8 cellular contexts compared by ENCODE assay signal in genomic region chr9:97803167-97804058, GRCh38. TPM values are rescaled to one million over a fixed set of nuclear protein-coding genes. Genes with fewer than 3 reads are reported as not detected.
DNase-seq lines count a peak whose midpoint lies in the region; ATAC-seq and TF ChIP-seq lines count a peak whose summit lies in the region.

No MANE protein-coding gene starts in this region.

- H3K9ac ChIP-seq in HUES48 (ENCODE audit: low read depth, low read length) (peak overlapping the region; percentile 49; the same call in 1 of the 2 replicates), neuronal stem cell (ENCODE audit: low read depth, low read length, poor library complexity) (peak overlapping the region; percentile 93), subcutaneous abdominal adipose tissue (ENCODE audit: low read length in 5 of 5) (peak overlapping the region in 1 of 5 donors; percentile 50)

- H3K4me1 Mint-ChIP-seq in CD8-positive, alpha-beta T cell (ENCODE audit: low read depth), result peaks cover 5% of the 10 kb centered on the region

- peak overlapping the region; percentile 100 for H2AFZ ChIP-seq in neuronal stem cell (ENCODE audit: low read length)

- no peak for TF ChIP-seq CTCF in CD8-positive, alpha-beta T cell (IDR thresholded peaks at IDR 0.05)

- intact Hi-C loops in CD8-positive, alpha-beta T cell (cut with DNase I, micrococcal nuclease), result loop anchor here (1.0 to 5.0 kb wide), 11 partner anchors 47 to 994 kb away; partner anchors contain the start of genes NCBP1 (in 2 of the 2), TBC1D2 (in 2 of the 2), TSTD2 (in 2 of the 2) and XPA (in 2 of the 2)

- peak overlapping the region; percentile 77 for H2BK15ac ChIP-seq in neuronal stem cell (ENCODE audit: low read length)

- H3K9me3 ChIP-seq in CD8-positive, alpha-beta T cell (ENCODE audit: low read length), result no peaks in the 10 kb centered on the region
- H3K9me3 ChIP-seq in HUES48 (ENCODE audit: control insufficient read depth, insufficient read depth, low read length), result no peaks in the 10 kb centered on the region
- H3K9me3 ChIP-seq in neuronal stem cell (replicated peaks in 1 of 2; ENCODE audit: control insufficient read depth in 2 of 2, insufficient read depth in 1 of 2, low read depth in 1 of 2, low read length in 2 of 2), result no peaks in the 10 kb centered on the region
- no peaks in the 10 kb centered on the region for H3K9me3 ChIP-seq in subcutaneous abdominal adipose tissue (ENCODE audit: control insufficient read depth in 5 of 5, low read length in 5 of 5)

- no peak overlapping the region for H4K91ac ChIP-seq in neuronal stem cell (ENCODE audit: low read depth, low read length, poor library complexity)

- WGBS in neuronal stem cell (ENCODE audit: extremely low coverage in 2 of 2, insufficient read length in 2 of 2, insufficient replicate concordance in 1 of 2), 2 donors, result 100% methylated on average over 3 of the region's 75 CpGs; no CpG with 5 or more reads in 1 of the 2 donors

- H4K8ac ChIP-seq in neuronal stem cell (ENCODE audit: low read depth, low read length), result no peak overlapping the region

- CTCF ChIA-PET in CD8-positive, alpha-beta T cell (lab: Charles Lee), result no interaction called here

- peak overlapping the region; percentile 56 for H3K4me3 ChIP-seq in CD8-positive, alpha-beta T cell (ENCODE audit: low read depth, low read length)
- H3K4me3 ChIP-seq in HUES48 (ENCODE audit: low read depth, low read length) (peak overlapping the region; percentile 75), neuronal stem cell (ENCODE audit: low read length in 2 of 2) (peak overlapping the region; percentile 52 to 88), subcutaneous abdominal adipose tissue (ENCODE audit: low read depth in 1 of 5, low read length in 5 of 5) (peak overlapping the region; percentile 48 to 64 (median 58))

- H2BK12ac ChIP-seq in neuronal stem cell (ENCODE audit: low read length), result no peak overlapping the region

- H3K27me3 ChIP-seq in CD8-positive, alpha-beta T cell (ENCODE audit: insufficient read depth, low read length), result peaks cover 5% of the 10 kb centered on the region
- H3K27me3 ChIP-seq in HUES48 (ENCODE audit: control insufficient read depth, insufficient read depth, low read length) (peaks cover 25% of the 10 kb centered on the region), neuronal stem cell (ENCODE audit: control insufficient read depth in 3 of 3, insufficient read depth in 3 of 3, low read depth in 1 of 3, low read length in 3 of 3) (peaks cover 0 to 57% (median 3%) of the 10 kb centered on the region in 3 experiments), subcutaneous abdominal adipose tissue (ENCODE audit: control insufficient read depth in 5 of 5, insufficient read depth in 4 of 5, low read length in 5 of 5) (peaks cover 0 to 11% (median 0%) of the 10 kb centered on the region in 5 donors)

- H3K36me3 Mint-ChIP-seq in CD8-positive, alpha-beta T cell, result no peaks in the 10 kb centered on the region

- peak; percentile 47 to 86 (median 72) for DNase-seq in CD8-positive, alpha-beta T cell
- DNase-seq in RKO (ENCODE audit: low spot score) (peak; percentile 79), foreskin melanocyte (peak; percentile 2), neuronal stem cell (ENCODE audit: low spot score) (peak; percentile 59)
- DNase-seq in activated effector memory CD4-positive, alpha-beta T cell treated with Interleukin-2 at 50 U/mL for 16 hours, result peak; percentile 65

- no peaks in the 10 kb centered on the region for H3K36me3 ChIP-seq in CD8-positive, alpha-beta T cell (ENCODE audit: insufficient read depth, low read length)
- H3K36me3 ChIP-seq in HUES48 (ENCODE audit: control insufficient read depth, insufficient read depth, low read length) (no peaks in the 10 kb centered on the region), neuronal stem cell (replicated peaks in 1 of 2; ENCODE audit: control insufficient read depth in 2 of 2, insufficient read depth in 2 of 2, low read length in 2 of 2) (no peaks in the 10 kb centered on the region), subcutaneous abdominal adipose tissue (ENCODE audit: control insufficient read depth in 5 of 5, insufficient read depth in 5 of 5, low read length in 5 of 5) (no peaks in the 10 kb centered on the region)

- H3K23ac ChIP-seq in neuronal stem cell (ENCODE audit: low read depth, low read length, poor library complexity), result peak overlapping the region; percentile 82

- peaks cover 7% of the 10 kb centered on the region for H3K4me1 ChIP-seq in CD8-positive, alpha-beta T cell (ENCODE audit: insufficient read depth, low read length)
- H3K4me1 ChIP-seq in HUES48 (ENCODE audit: control insufficient read depth, insufficient read depth, low read length) (peaks cover 11% of the 10 kb centered on the region), neuronal stem cell (ENCODE audit: control insufficient read depth in 2 of 2, insufficient read depth in 1 of 2, low read depth in 1 of 2, low read length in 2 of 2) (peaks cover 3 to 8% of the 10 kb centered on the region in 2 donors), subcutaneous abdominal adipose tissue (ENCODE audit: control insufficient read depth in 5 of 5, insufficient read depth in 5 of 5, low read length in 5 of 5) (peaks cover 1 to 10% (median 7%) of the 10 kb centered on the region in 5 donors)

- H3K18ac ChIP-seq in neuronal stem cell (ENCODE audit: low read length), result peak overlapping the region; percentile 98

- H2BK5ac ChIP-seq in neuronal stem cell (ENCODE audit: low read length), result peak overlapping the region; percentile 56

- H3K4me3 Mint-ChIP-seq in CD8-positive, alpha-beta T cell, result peak overlapping the region; percentile 81

- H3K79me1 ChIP-seq in neuronal stem cell (ENCODE audit: low read depth, low read length), result no peaks in the 10 kb centered on the region

- no peak overlapping the region for H3K4ac ChIP-seq in neuronal stem cell (ENCODE audit: low read length)

- peak overlapping the region; percentile 98 for H3K14ac ChIP-seq in neuronal stem cell (ENCODE audit: low read length)

- H3K27ac ChIP-seq in CD8-positive, alpha-beta T cell (ENCODE audit: low read depth, low read length), result no peak overlapping the region
- H3K27ac ChIP-seq in HUES48 (ENCODE audit: low read depth, low read length) (peak overlapping the region; percentile 84), neuronal stem cell (replicated peaks; ENCODE audit: low read length) (no peak overlapping the region), subcutaneous abdominal adipose tissue (ENCODE audit: low read depth, low read length) (no peak overlapping the region)

- POLR2A ChIA-PET in CD8-positive, alpha-beta T cell (lab: Charles Lee), result interaction anchor here (0.8 to 1.1 kb wide), 2 partner anchors 14 to 79 kb away, joined by 3 read pairs; no protein-coding TSS in a partner anchor

- peak overlapping the region; percentile 42 for H3K27ac Mint-ChIP-seq in CD8-positive, alpha-beta T cell

- peak overlapping the region; percentile 82 for H2AK5ac ChIP-seq in neuronal stem cell (ENCODE audit: low read depth, low read length)

- peaks cover 13% of the 10 kb centered on the region for H3K27me3 Mint-ChIP-seq in CD8-positive, alpha-beta T cell (ENCODE audit: low read depth)

- no peaks in the 10 kb centered on the region for H3K9me3 Mint-ChIP-seq in CD8-positive, alpha-beta T cell

- peak; percentile 97 for ATAC-seq in CD8-positive, alpha-beta T cell
- ATAC-seq in GM21367 (IDR thresholded peaks at IDR 0.05; ENCODE audit: unreplicated experiment), result peak; percentile 88

- peak overlapping the region; percentile 35 for H2BK120ac ChIP-seq in neuronal stem cell (ENCODE audit: low read depth, low read length)

- H3K4me2 ChIP-seq in neuronal stem cell (ENCODE audit: insufficient read depth, low read length, poor library complexity, severe bottlenecking), result peak overlapping the region; percentile 86

RNA-seq across cellular contexts. Expression of gene FOXE1, which starts 49.6 kb away (rescaled TPM):
- total RNA-seq in CD8-positive, alpha-beta T cell, result under 1 TPM in 1 of 2 experiments, not detected in 1; 0.08 TPM
- not detected for polyA plus RNA-seq in neuronal stem cell (2013, experiment 1 of 2)
- polyA plus RNA-seq in neuronal stem cell (2013, experiment 2 of 2), result not detected

Comparison
In these comparisons a context has a peak if more than half of its experiments do, and no peak if none do; other contexts are left out.
1. DNase-seq: peak in every context shown above with its lines; median percentile 79 in RKO; 72 in CD8-positive, alpha-beta T cell; 65 in activated effector memory CD4-positive, alpha-beta T cell treated with Interleukin-2 at 50 U/mL for 16 hours; 59 in neuronal stem cell; 2 in foreskin melanocyte.